Comparison of ENCODE assay signal across 13 cellular contexts in the genomic region with DNA sequence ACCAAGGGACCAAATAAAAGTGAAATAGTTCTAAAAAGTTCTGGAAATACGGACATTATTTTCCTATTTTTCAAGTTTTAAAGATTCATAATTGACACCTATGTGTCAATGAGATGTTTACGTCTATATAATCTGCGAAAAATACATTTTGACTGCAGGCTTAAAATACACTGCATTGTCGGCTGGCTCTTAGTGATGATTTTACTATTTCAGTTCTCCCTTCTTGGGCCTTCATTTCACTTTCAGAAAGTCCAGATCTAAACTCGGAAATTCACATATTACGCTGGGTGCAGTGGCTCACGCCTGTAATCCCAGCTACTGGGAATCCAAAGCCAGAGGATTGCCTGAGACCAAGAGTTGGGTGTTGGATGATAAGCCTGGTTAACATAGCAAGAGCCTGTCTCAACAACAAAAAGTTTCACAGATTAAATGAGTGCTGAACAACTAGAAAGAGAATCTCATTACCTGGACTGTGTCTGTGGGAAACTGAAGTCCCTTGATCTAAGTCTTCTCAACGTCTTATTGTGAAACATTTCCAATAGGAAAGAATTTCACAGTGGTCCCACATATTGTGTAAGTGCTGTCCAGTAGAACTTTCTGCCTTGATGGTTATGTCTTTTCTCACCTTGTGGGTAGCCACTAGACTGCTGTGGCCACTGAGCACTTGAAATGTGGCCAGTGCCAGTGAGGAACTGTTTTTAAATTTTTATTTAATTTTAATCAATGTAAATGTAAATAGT. TPM values are rescaled to one million over a fixed set of nuclear protein-coding genes. Genes with fewer than 3 reads are reported as not detected.
DNase-seq lines count a peak whose midpoint lies in the region; ATAC-seq, FAIRE-seq and TF ChIP-seq lines count a peak whose summit lies in the region.
"Had no signal": no experiment of that assay in that cellular context is flagged by ENCODE, and none has a peak within 500 bp of the region (broad histone marks: within the 10 kb centered on the region; RNA-seq: fewer than 3 reads in every experiment).

No MANE protein-coding gene starts in this region.

- no peak for ATAC-seq in activated CD8-positive, alpha-beta T cell treated with anti-CD3 and anti-CD28 coated beads, Interleukin-2, amount 10 ng/mL, durations not matched to agents 7 days and 5 days
- no peak for ATAC-seq in natural killer cell

- peaks cover 13% of the 10 kb centered on the region for H3F3A ChIP-seq in DOHH2 (ENCODE audit: control insufficient read depth, insufficient read depth)

- H3K79me2 ChIP-seq in DOHH2 (ENCODE audit: control insufficient read depth, low read length), result peaks cover 57% of the 10 kb centered on the region

- no peak for TF ChIP-seq CTCF in DOHH2 (IDR thresholded peaks at IDR 0.05; ENCODE audit: low read depth, low read length, poor library complexity, severe bottlenecking)
- no peak for TF ChIP-seq CTCF in natural killer cell (IDR thresholded peaks at IDR 0.05)
- no peak for TF ChIP-seq CTCF in testis (IDR thresholded peaks at IDR 0.05)

- H3K9me3 ChIP-seq in DOHH2 (ENCODE audit: control insufficient read depth, insufficient read depth, low read length) (no peaks in the 10 kb centered on the region), testis (no peaks in the 10 kb centered on the region)
- H3K9me3 ChIP-seq: stomach had no signal

- DNase-seq in GM19239 (ENCODE audit: insufficient read length, low spot score) (no peak), natural killer cell (no peak), testis (no peak), glomerular visceral epithelial cell (ENCODE audit: extremely low spot score) (no peak), posterior cingulate gyrus (no peak)
- no peak for DNase-seq in activated CD8-positive, alpha-beta T cell treated with anti-CD3 and anti-CD28 coated beads, Interleukin-2, amount 10 ng/mL, durations not matched to agents 7 days and 5 days
- no peak for DNase-seq in stimulated activated CD4-positive, alpha-beta T cell treated with anti-CD3 and anti-CD28 coated beads, Interleukin-4, amount 100 ng/mL, for 24 hours
- DNase-seq: DMS 273 treated with DMSO at 0.1 percent for 48 hours, NCI-H510A treated with DMSO at 0.1 percent for 48 hours, stomach had no signal

- no peaks in the 10 kb centered on the region for H3K27me3 Mint-ChIP-seq in activated CD8-positive, alpha-beta T cell treated with anti-CD3 and anti-CD28 coated beads, Interleukin-2, amount 10 ng/mL, durations not matched to agents 7 days and 5 days (ENCODE audit: low read depth)
- H3K27me3 Mint-ChIP-seq in natural killer cell (ENCODE audit: low read depth in 2 of 2), result no peaks in the 10 kb centered on the region

- H3K4me2 ChIP-seq in DOHH2 (ENCODE audit: low read length), result peak overlapping the region; percentile 84

- no peak for TF ChIP-seq POLR2A in testis (IDR thresholded peaks at IDR 0.05)

- H3K27me3 ChIP-seq in DOHH2 (ENCODE audit: control insufficient read depth, low read length) (no peaks in the 10 kb centered on the region), testis (no peaks in the 10 kb centered on the region)
- H3K27me3 ChIP-seq: stomach had no signal

- no peak overlapping the region for H3K27ac Mint-ChIP-seq in activated CD8-positive, alpha-beta T cell treated with anti-CD3 and anti-CD28 coated beads, Interleukin-2, amount 10 ng/mL, durations not matched to agents 7 days and 5 days
- H3K27ac Mint-ChIP-seq in natural killer cell, result no peak overlapping the region

- WGBS in testis, 2 donors, result 68 to 71% methylated on average over 8 of the region's 8 CpGs

- intact Hi-C loops in natural killer cell (cut with micrococcal nuclease), result loop anchor here (5.0 to 10.0 kb wide), 2 partner anchors 149 to 297 kb away; a partner anchor contains a TSS
- intact Hi-C loops in testis (cut with DNase I; ENCODE audit: low total_unique reads), result no loop called here
- intact Hi-C loops in posterior cingulate gyrus (cut with DNase I), result loop anchor here (5.0 kb wide), 4 partner anchors 79 to 354 kb away; a partner anchor contains a TSS

- POLR2A ChIA-PET in activated CD8-positive, alpha-beta T cell treated with anti-CD3 and anti-CD28 coated beads, Interleukin-2, amount 10 ng/mL, durations not matched to agents 7 days and 5 days (lab: Charles Lee), result no interaction called here

- no peaks in the 10 kb centered on the region for H3K9me3 Mint-ChIP-seq in activated CD8-positive, alpha-beta T cell treated with anti-CD3 and anti-CD28 coated beads, Interleukin-2, amount 10 ng/mL, durations not matched to agents 7 days and 5 days (ENCODE audit: insufficient read depth)
- no peaks in the 10 kb centered on the region for H3K9me3 Mint-ChIP-seq in natural killer cell

- peaks cover 14% of the 10 kb centered on the region for H3K36me3 ChIP-seq in DOHH2 (ENCODE audit: control insufficient read depth, low read length)
- H3K36me3 ChIP-seq in testis (ENCODE audit: low read depth, missing control alignments), result no peaks in the 10 kb centered on the region

- H3K4me1 ChIP-seq in DOHH2 (ENCODE audit: control insufficient read depth, low read length) (peaks cover 22% of the 10 kb centered on the region), testis (no peaks in the 10 kb centered on the region)

- peak; percentile 63 for FAIRE-seq in GM19239 (lab: Jason Lieb, UNC)
- FAIRE-seq: bronchial epithelial cell, islet of Langerhans had no signal

- no peak overlapping the region for H3K27ac ChIP-seq in DOHH2 (ENCODE audit: low read depth, low read length)
- H3K27ac ChIP-seq in testis, result no peak overlapping the region

- H3K4me1 Mint-ChIP-seq in activated CD8-positive, alpha-beta T cell treated with anti-CD3 and anti-CD28 coated beads, Interleukin-2, amount 10 ng/mL, durations not matched to agents 7 days and 5 days (ENCODE audit: low read depth), result peaks cover 24% of the 10 kb centered on the region
- peaks cover 8 to 13% of the 10 kb centered on the region in 2 donors for H3K4me1 Mint-ChIP-seq in natural killer cell

- CTCF ChIA-PET in activated CD8-positive, alpha-beta T cell treated with anti-CD3 and anti-CD28 coated beads, Interleukin-2, amount 10 ng/mL, durations not matched to agents 7 days and 5 days (lab: Charles Lee), result no interaction called here

- peak overlapping the region; percentile 95 for H3K4me3 Mint-ChIP-seq in activated CD8-positive, alpha-beta T cell treated with anti-CD3 and anti-CD28 coated beads, Interleukin-2, amount 10 ng/mL, durations not matched to agents 7 days and 5 days
- H3K4me3 Mint-ChIP-seq in natural killer cell, result peak overlapping the region; percentile 60

- no peaks in the 10 kb centered on the region for H3K36me3 Mint-ChIP-seq in activated CD8-positive, alpha-beta T cell treated with anti-CD3 and anti-CD28 coated beads, Interleukin-2, amount 10 ng/mL, durations not matched to agents 7 days and 5 days (ENCODE audit: low read depth)
- H3K36me3 Mint-ChIP-seq in natural killer cell, result no peaks in the 10 kb centered on the region

- no peaks in the 10 kb centered on the region for H3K9me2 ChIP-seq in DOHH2 (replicated peaks; ENCODE audit: control insufficient read depth, low read length)

- H3K4me3 ChIP-seq in DOHH2 (ENCODE audit: low read length), result peak overlapping the region; percentile 97
- no peak overlapping the region for H3K4me3 ChIP-seq in testis

- peaks cover 11% of the 10 kb centered on the region; the same call in 1 of the 2 replicates for H4K20me1 ChIP-seq in DOHH2 (ENCODE audit: control insufficient read depth, insufficient read depth, low read depth, low read length)

RNA-seq across cellular contexts. Expression of a gene that starts 1.8 kb away (rescaled TPM):
- total RNA-seq in activated CD8-positive, alpha-beta T cell treated with anti-CD3 and anti-CD28 coated beads, Interleukin-2, amount 10 ng/mL, durations not matched to agents 7 days and 5 days, result 10 to 100 TPM; 17.8 to 18.6 TPM
- total RNA-seq in natural killer cell (10 to 100 TPM; 19.0 to 25.9 (median 21.6) TPM), testis (10 to 100 TPM; 47.5 to 58.7 TPM)
- polyA plus RNA-seq in testis (ENCODE audit: insufficient read depth, low read depth, low replicate concordance), result 80.3 TPM

RNA-seq across cellular contexts. Expression of a gene that starts 22.2 kb away (rescaled TPM):
- total RNA-seq in activated CD8-positive, alpha-beta T cell treated with anti-CD3 and anti-CD28 coated beads, Interleukin-2, amount 10 ng/mL, durations not matched to agents 7 days and 5 days, result 10 to 100 TPM; 17.4 to 18.5 TPM
- total RNA-seq in natural killer cell (10 to 100 TPM; 24.4 to 32.8 (median 25.0) TPM), testis (10 to 100 TPM; 36.0 to 39.4 TPM)
- 13.9 TPM for polyA plus RNA-seq in testis (ENCODE audit: insufficient read depth, low read depth, low replicate concordance)
